Comparison of ENCODE assay signal across 7 cellular contexts in genomic region chr14:40838601-40839000, GRCh38.
"Had no signal": no experiment of that assay in that cellular context is flagged by ENCODE, and none has a peak within 500 bp of the region (broad histone marks: within the 10 kb centered on the region; RNA-seq: fewer than 3 reads in every experiment).

No MANE protein-coding gene starts in this region.

- H3K27ac ChIP-seq: HL-60 had no signal

- DNase-seq: H7, HFFc6, KBM-7 had no signal

- ATAC-seq: GM23338, HCT116 had no signal

- H3K36me3 ChIP-seq: HAP-1 had no signal

- H3K4me2 ChIP-seq: GM23338 had no signal

- H2AFZ ChIP-seq: GM23338 had no signal

- H3K9me3 ChIP-seq: HAP-1 had no signal

- H3K4me3 ChIP-seq: GM23338, HAP-1 had no signal

- H3K4me1 ChIP-seq: HAP-1 had no signal
